16 cellular contexts compared by ENCODE assay signal in genomic region chr18:50388988-50389387, GRCh38. TPM values are rescaled to one million over a fixed set of nuclear protein-coding genes. Genes with fewer than 3 reads are reported as not detected.
DNase-seq lines count a peak whose midpoint lies in the region; ATAC-seq and TF ChIP-seq lines count a peak whose summit lies in the region.
"Had no signal": no experiment of that assay in that cellular context is flagged by ENCODE, and none has a peak within 500 bp of the region (broad histone marks: within the 10 kb centered on the region; RNA-seq: fewer than 3 reads in every experiment).

No MANE protein-coding gene starts in this region.

- 83% methylated on average over 1 of the region's 2 CpGs; no CpG with 5 or more reads in 1 of the 2 experiments for WGBS in endodermal cell (ENCODE audit: insufficient coverage in 1 of 2, insufficient read length in 1 of 2), 2 experiments

- DNase-seq in cardiac muscle cell (ENCODE audit: low read depth in 1 of 2, low spot score in 1 of 2) (peak in 1 of 2 donors; percentile 5), Right ventricle myocardium inferior (ENCODE audit: missing footprints) (no peak), endodermal cell (no peak), nephron progenitor cell (no peak), T-helper 17 cell (no peak), NCI-H510A (lab: John Stamatoyannopoulos, UW) (no peak), progenitor cell of endocrine pancreas (ENCODE audit: low spot score, unreplicated experiment) (no peak)
- DNase-seq: C1 segment of cervical spinal cord; Calu3; CD4-positive, alpha-beta T cell; DMS 273 treated with DMSO at 0.1 percent for 48 hours; GM23248 had no signal

- H3K27me3 ChIP-seq in cardiac muscle cell (no peaks in the 10 kb centered on the region), endodermal cell (ENCODE audit: control insufficient read depth, insufficient read depth, low read length, poor library complexity, severe bottlenecking) (no peaks in the 10 kb centered on the region)

- no peaks in the 10 kb centered on the region for H3K36me3 ChIP-seq in cardiac muscle cell
- H3K36me3 ChIP-seq in endodermal cell (ENCODE audit: control insufficient read depth, insufficient read depth, low read length) = peaks cover 81% of the 10 kb centered on the region

- peaks cover 6% of the 10 kb centered on the region for H3K4me1 ChIP-seq in cardiac muscle cell (ENCODE audit: low read depth)
- no peaks in the 10 kb centered on the region for H3K4me1 ChIP-seq in endodermal cell (ENCODE audit: control insufficient read depth, insufficient read depth, low read length)

- H3K36me3 Mint-ChIP-seq in endodermal cell (ENCODE audit: low read depth) (peaks cover 62% of the 10 kb centered on the region), nephron progenitor cell (ENCODE audit: low read depth) (peaks cover 88% of the 10 kb centered on the region), T-helper 17 cell (ENCODE audit: low read depth) (no peaks in the 10 kb centered on the region), progenitor cell of endocrine pancreas (ENCODE audit: insufficient read depth) (peaks cover 14% of the 10 kb centered on the region)

- ATAC-seq in Right ventricle myocardium inferior (no peak), T-helper 17 cell (no peak)
- ATAC-seq: GM12878, HCT116 had no signal

- H3K4me1 Mint-ChIP-seq in endodermal cell (peaks cover 18% of the 10 kb centered on the region), nephron progenitor cell (peaks cover 27% of the 10 kb centered on the region), T-helper 17 cell (no peaks in the 10 kb centered on the region), progenitor cell of endocrine pancreas (ENCODE audit: low read depth) (peaks cover 4% of the 10 kb centered on the region)
- H3K4me1 Mint-ChIP-seq: B cell had no signal

- H3K9me3 ChIP-seq in cardiac muscle cell (ENCODE audit: low read depth) (no peaks in the 10 kb centered on the region), endodermal cell (ENCODE audit: control insufficient read depth, low read length) (peaks cover 2% of the 10 kb centered on the region), T-helper 17 cell (ENCODE audit: control insufficient read depth, low read length, poor library complexity, severe bottlenecking) (no peaks in the 10 kb centered on the region)

- H3K9me3 Mint-ChIP-seq in endodermal cell (no peaks in the 10 kb centered on the region), nephron progenitor cell (peaks cover 18% of the 10 kb centered on the region), progenitor cell of endocrine pancreas (ENCODE audit: low read depth) (no peaks in the 10 kb centered on the region)
- H3K9me3 Mint-ChIP-seq: CD4-positive, alpha-beta T cell had no signal

- intact Hi-C loops in Right ventricle myocardium inferior (cut with DNase I) = no loop called here

- H3K27ac ChIP-seq in cardiac muscle cell (peak overlapping the region; percentile 41), endodermal cell (ENCODE audit: low read depth, low read length) (no peak overlapping the region)
- H3K27ac ChIP-seq: GM23248, HL-60 had no signal

- H3K27me3 Mint-ChIP-seq in endodermal cell (ENCODE audit: insufficient read depth) (no peaks in the 10 kb centered on the region), nephron progenitor cell (ENCODE audit: low read depth, poor library complexity) (no peaks in the 10 kb centered on the region), T-helper 17 cell (no peaks in the 10 kb centered on the region), progenitor cell of endocrine pancreas (no peaks in the 10 kb centered on the region)
- H3K27me3 Mint-ChIP-seq: B cell; CD4-positive, alpha-beta T cell had no signal

- H3K9ac ChIP-seq in endodermal cell (ENCODE audit: extremely low read depth, low read length, poor library complexity, severe bottlenecking) = no peak overlapping the region
- H3K9ac ChIP-seq: GM23248 had no signal

- peak overlapping the region; percentile 27 for H3K27ac Mint-ChIP-seq in endodermal cell
- peak overlapping the region; percentile 83 for H3K27ac Mint-ChIP-seq in nephron progenitor cell
- no peak overlapping the region for H3K27ac Mint-ChIP-seq in T-helper 17 cell
- no peak overlapping the region for H3K27ac Mint-ChIP-seq in progenitor cell of endocrine pancreas
- H3K27ac Mint-ChIP-seq: B cell; CD4-positive, alpha-beta T cell had no signal

- H3K4me3 ChIP-seq in cardiac muscle cell = no peak overlapping the region
- H3K4me3 ChIP-seq in endodermal cell (ENCODE audit: low read length) = no peak overlapping the region
- H3K4me3 ChIP-seq: GM12878, GM23248 had no signal

- TF ChIP-seq CTCF in cardiac muscle cell (IDR thresholded peaks at IDR 0.05; ENCODE audit: low read depth, low read length) (no peak), endodermal cell (conservative IDR thresholded peaks at IDR 0.05) (no peak), nephron progenitor cell (IDR thresholded peaks at IDR 0.05) (no peak), progenitor cell of endocrine pancreas (IDR thresholded peaks at IDR 0.05; ENCODE audit: unreplicated experiment) (no peak)

- H3K4me3 Mint-ChIP-seq in endodermal cell (no peak overlapping the region), nephron progenitor cell (peak overlapping the region; percentile 44), T-helper 17 cell (no peak overlapping the region), progenitor cell of endocrine pancreas (ENCODE audit: low read depth) (no peak overlapping the region)
- H3K4me3 Mint-ChIP-seq: B cell; CD4-positive, alpha-beta T cell had no signal

RNA-seq across cellular contexts. Expression of gene SKA1, which starts 14.1 kb away (rescaled TPM):
- total RNA-seq in cardiac muscle cell = 3.0 and 8.5 TPM in 2 replicates
- polyA plus RNA-seq in cardiac muscle cell = 3.3 and 18.3 TPM in 2 replicates
- 0.38 TPM for total RNA-seq in Right ventricle myocardium inferior
- 10 to 100 TPM; 26.4 to 70.0 TPM for total RNA-seq in endodermal cell
- 23.4 TPM for polyA plus RNA-seq in endodermal cell (2013, experiment 1 of 2)
- polyA plus RNA-seq in endodermal cell (2013, experiment 2 of 2) = 22.7 TPM
- under 1 TPM; 0.27 to 0.39 TPM for total RNA-seq in T-helper 17 cell
- 13.5 and 16.0 TPM in 2 replicates for total RNA-seq in progenitor cell of endocrine pancreas

Comparison
In these comparisons a context has a peak if more than half of its experiments do, and no peak if none do; other contexts are left out.
1. H3K27ac Mint-ChIP-seq: peak in endodermal cell (single experiment) and nephron progenitor cell (single experiment); none in T-helper 17 cell (single experiment) and progenitor cell of endocrine pancreas (single experiment).